9 cellular contexts compared by ENCODE assay signal in the genomic region with DNA sequence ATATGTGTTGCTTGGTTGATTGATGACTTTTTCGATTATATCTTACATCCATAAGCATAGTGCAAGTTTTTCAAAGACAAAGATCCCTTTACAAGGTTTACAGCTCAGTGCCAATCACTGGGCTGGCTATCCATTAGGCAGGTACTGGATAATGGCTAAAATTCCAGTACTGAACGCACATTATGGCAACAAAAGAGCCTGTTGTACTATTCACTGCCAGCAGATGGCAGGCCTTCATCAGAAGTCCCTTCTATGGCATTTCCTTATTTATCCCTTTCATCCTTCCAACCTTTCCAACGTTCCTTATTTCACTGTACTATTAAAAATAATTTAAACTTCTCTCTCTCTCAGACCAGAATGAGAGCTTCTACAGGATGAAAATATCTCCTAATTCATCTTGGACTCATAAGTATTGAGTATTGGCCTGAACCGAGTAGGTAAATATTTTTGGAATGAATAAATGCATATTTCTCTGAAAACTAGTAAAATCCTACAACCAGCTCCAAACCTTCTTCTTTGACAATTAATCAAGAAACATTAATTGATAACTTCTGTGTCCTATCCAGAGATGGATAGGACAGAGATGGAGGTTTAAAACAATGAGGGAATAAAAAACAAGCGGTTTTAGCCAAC. TPM values are rescaled to one million over a fixed set of nuclear protein-coding genes. Genes with fewer than 3 reads are reported as not detected.
A peak's percentile ranks its signal among the peaks of the same experiment; 100 is the strongest.
DNase-seq lines count a peak whose midpoint lies in the region; ATAC-seq, FAIRE-seq and TF ChIP-seq lines count a peak whose summit lies in the region.
"Had no signal": no experiment of that assay in that cellular context is flagged by ENCODE, and none has a peak within 500 bp of the region (broad histone marks: within the 10 kb centered on the region; RNA-seq: fewer than 3 reads in every experiment).

No MANE protein-coding gene starts in this region.

- H3K79me2 ChIP-seq in SK-N-SH (ENCODE audit: insufficient read depth) (no peaks in the 10 kb centered on the region), astrocyte (ENCODE audit: insufficient read depth, low read length) (no peaks in the 10 kb centered on the region), hepatocyte (no peaks in the 10 kb centered on the region), smooth muscle cell (ENCODE audit: low read depth) (no peaks in the 10 kb centered on the region)

- CTCF ChIA-PET in SK-N-SH (lab: Yijun Ruan, JAX) = interaction anchor here (0.6 to 5.5 kb wide), 46 partner anchors 9 to 458 kb away, joined by 3 to 91 read pairs (median 5); partner anchors contain the start of genes BRD8, KIF20A and NME5

- no peaks in the 10 kb centered on the region for H3K9me3 ChIP-seq in SK-N-SH
- no peaks in the 10 kb centered on the region for H3K9me3 ChIP-seq in astrocyte (ENCODE audit: insufficient read depth, low read depth, low read length)
- no peaks in the 10 kb centered on the region for H3K9me3 ChIP-seq in hepatocyte (ENCODE audit: low read depth)
- no peaks in the 10 kb centered on the region for H3K9me3 ChIP-seq in smooth muscle cell (replicated peaks; ENCODE audit: low read depth)

- peak overlapping the region; percentile 79 for H2AFZ ChIP-seq in SK-N-SH (ENCODE audit: low read depth)
- H2AFZ ChIP-seq in astrocyte (ENCODE audit: low read depth, low read length) = no peak overlapping the region
- no peak overlapping the region for H2AFZ ChIP-seq in hepatocyte
- peak overlapping the region; percentile 68 for H2AFZ ChIP-seq in smooth muscle cell (ENCODE audit: low read depth)

- H4K20me1 ChIP-seq in SK-N-SH (ENCODE audit: insufficient read depth) (no peaks in the 10 kb centered on the region), astrocyte (ENCODE audit: insufficient read depth, low read length) (no peaks in the 10 kb centered on the region), hepatocyte (ENCODE audit: insufficient read depth, poor library complexity, severe bottlenecking) (no peaks in the 10 kb centered on the region), smooth muscle cell (ENCODE audit: low read depth) (no peaks in the 10 kb centered on the region)

- no peak overlapping the region for H3K27ac Mint-ChIP-seq in astrocyte (ENCODE audit: unreplicated experiment)
- H3K27ac Mint-ChIP-seq: dendritic cell treated with granulocyte-macrophage colony-stimulating factor and Interleukin-4, amounts not matched to agents 40 ng/mL and 50 ng/mL, for 4 days had no signal

- no peak overlapping the region for H3K4me3 Mint-ChIP-seq in astrocyte (ENCODE audit: unreplicated experiment)
- H3K4me3 Mint-ChIP-seq: dendritic cell treated with granulocyte-macrophage colony-stimulating factor and Interleukin-4, amounts not matched to agents 40 ng/mL and 50 ng/mL, for 4 days had no signal

- H3K4me2 ChIP-seq in SK-N-SH (no peak overlapping the region), astrocyte (ENCODE audit: low read length) (no peak overlapping the region), hepatocyte (no peak overlapping the region), smooth muscle cell (no peak overlapping the region)

- no peak for TF ChIP-seq EP300 in SK-N-SH (IDR thresholded peaks at IDR 0.05; ENCODE audit: borderline replicate concordance in 1 of 2, low read depth in 1 of 2, low read length in 1 of 2)

- no peaks in the 10 kb centered on the region for H3K36me3 ChIP-seq in SK-N-SH (replicated peaks in 1 of 2; ENCODE audit: control insufficient read depth in 1 of 2, insufficient read depth in 2 of 2, low read length in 1 of 2)
- H3K36me3 ChIP-seq in astrocyte (ENCODE audit: insufficient read depth, low read length) = no peaks in the 10 kb centered on the region
- no peaks in the 10 kb centered on the region for H3K36me3 ChIP-seq in hepatocyte (replicated peaks; ENCODE audit: insufficient read depth, low read depth)
- no peaks in the 10 kb centered on the region for H3K36me3 ChIP-seq in smooth muscle cell (ENCODE audit: low read depth)

- no peaks in the 10 kb centered on the region for H3K36me3 Mint-ChIP-seq in astrocyte (ENCODE audit: low read depth, unreplicated experiment)

- TF ChIP-seq RAD21 in SK-N-SH (IDR thresholded peaks at IDR 0.05; ENCODE audit: low read length) = peak; percentile 90

- FAIRE-seq in astrocyte (lab: Jason Lieb, UNC) = no peak

- H3K4me1 ChIP-seq in SK-N-SH (ENCODE audit: control insufficient read depth in 1 of 2, insufficient read depth in 2 of 2, low read depth in 1 of 2, low read length in 1 of 2) (no peaks in the 10 kb centered on the region), astrocyte (ENCODE audit: insufficient read depth, low read length) (no peaks in the 10 kb centered on the region), hepatocyte (ENCODE audit: insufficient read depth) (no peaks in the 10 kb centered on the region), smooth muscle cell (ENCODE audit: low read depth) (peaks cover 11% of the 10 kb centered on the region)

- H3K9ac ChIP-seq in SK-N-SH = no peak overlapping the region
- H3K9ac ChIP-seq in astrocyte (ENCODE audit: low read length) = no peak overlapping the region
- no peak overlapping the region for H3K9ac ChIP-seq in smooth muscle cell (ENCODE audit: low read depth)

- H3K9me2 ChIP-seq in SK-N-SH = no peaks in the 10 kb centered on the region
- no peaks in the 10 kb centered on the region for H3K9me2 ChIP-seq in hepatocyte (replicated peaks; ENCODE audit: insufficient read depth)

- WGBS in SK-N-SH (ENCODE audit: low lambda C conversion rate) = 24% methylated on average over 5 of the region's 5 CpGs
- WGBS in hepatocyte (ENCODE audit: low lambda C conversion rate, missing lambda C conversion rate) = 30% methylated on average over 5 of the region's 5 CpGs
- WGBS in smooth muscle cell (ENCODE audit: low lambda C conversion rate) = 35% methylated on average over 5 of the region's 5 CpGs

- peak; percentile 77 for TF ChIP-seq CTCF in LNCaP clone FGC (IDR thresholded peaks at IDR 0.05; ENCODE audit: control insufficient read depth, extremely low read depth, insufficient read depth)
- peak; percentile 90 for TF ChIP-seq CTCF in SK-N-SH (IDR thresholded peaks at IDR 0.05)
- TF ChIP-seq CTCF in astrocyte (IDR thresholded peaks at IDR 0.05; ENCODE audit: insufficient read depth, low read depth, low read length) = peak; percentile 82
- peak; percentile 87 for TF ChIP-seq CTCF in hepatocyte (IDR thresholded peaks at IDR 0.05; ENCODE audit: poor library complexity)
- peak; percentile 84 for TF ChIP-seq CTCF in smooth muscle cell (IDR thresholded peaks at IDR 0.05; ENCODE audit: borderline replicate concordance, insufficient read depth, poor library complexity, severe bottlenecking)

- no peaks in the 10 kb centered on the region for H3K27me3 Mint-ChIP-seq in astrocyte (ENCODE audit: low read depth, unreplicated experiment)

- POLR2A ChIA-PET in SK-N-SH (lab: Yijun Ruan, JAX) = no interaction called here

- H3K4me1 Mint-ChIP-seq in astrocyte (ENCODE audit: low read depth, unreplicated experiment) = no peaks in the 10 kb centered on the region

- H3K4me3 ChIP-seq in LNCaP clone FGC (ENCODE audit: low read depth, low read length) = no peak overlapping the region
- H3K4me3 ChIP-seq in SK-N-SH (ENCODE audit: low read depth in 2 of 2, low read length in 1 of 2) = no peak overlapping the region; a peak in 1 of 4 replicates
- no peak overlapping the region for H3K4me3 ChIP-seq in astrocyte (ENCODE audit: insufficient read depth, low read depth, low read length)
- H3K4me3 ChIP-seq in hepatocyte = no peak overlapping the region
- no peak overlapping the region for H3K4me3 ChIP-seq in smooth muscle cell

- no peaks in the 10 kb centered on the region for H3F3A ChIP-seq in SK-N-SH (replicated peaks; ENCODE audit: insufficient read depth)
- H3F3A ChIP-seq in smooth muscle cell (ENCODE audit: low read depth) = no peaks in the 10 kb centered on the region

- H3K27me3 ChIP-seq in SK-N-SH (ENCODE audit: insufficient read depth) = no peaks in the 10 kb centered on the region; the same call in 1 of the 2 replicates
- no peaks in the 10 kb centered on the region for H3K27me3 ChIP-seq in astrocyte (ENCODE audit: insufficient read depth, low read length)
- no peaks in the 10 kb centered on the region for H3K27me3 ChIP-seq in hepatocyte
- H3K27me3 ChIP-seq in smooth muscle cell (ENCODE audit: low read depth) = no peaks in the 10 kb centered on the region

- ATAC-seq in HG03460 (IDR thresholded peaks at IDR 0.05; ENCODE audit: unreplicated experiment) = no peak

- no peak overlapping the region for H3K27ac ChIP-seq in SK-N-SH (ENCODE audit: low read depth in 2 of 2, low read length in 1 of 2)
- no peak overlapping the region for H3K27ac ChIP-seq in astrocyte (ENCODE audit: low read depth, low read length)
- H3K27ac ChIP-seq in hepatocyte = no peak overlapping the region
- H3K27ac ChIP-seq in smooth muscle cell (ENCODE audit: low read depth) = no peak overlapping the region

- H3K9me3 Mint-ChIP-seq in astrocyte (ENCODE audit: unreplicated experiment) = no peaks in the 10 kb centered on the region
- H3K9me3 Mint-ChIP-seq: dendritic cell treated with granulocyte-macrophage colony-stimulating factor and Interleukin-4, amounts not matched to agents 40 ng/mL and 50 ng/mL, for 4 days had no signal

- in situ Hi-C loops in G401 (cut with HindIII; ENCODE audit: low sequenced_read_pairs) = no loop called here

- peak; percentile 83 for DNase-seq in G401 (ENCODE audit: low spot score)
- DNase-seq in LNCaP clone FGC (ENCODE audit: low read depth) = peak; percentile 38
- peak; percentile 76 for DNase-seq in SK-N-SH
- DNase-seq in astrocyte (ENCODE audit: low read depth) = peak; percentile 23
- DNase-seq in hepatocyte (ENCODE audit: low spot score) = peak; percentile 82
- DNase-seq in smooth muscle cell (lab: John Stamatoyannopoulos, UW; ENCODE audit: unreplicated experiment) = no peak
- no peak for DNase-seq in cortex of kidney (lab: John Stamatoyannopoulos, UW)

TF ChIP-seq in SK-N-SH, 30 proteins besides CTCF, POLR2A, EP300 and RAD21 (continues in another document):
- no peak for TF ChIP-seq JUND (IDR thresholded peaks at IDR 0.05)

RNA-seq across cellular contexts. Expression of gene WNT8A, which starts 6.7 kb away (rescaled TPM):
- total RNA-seq in G401 (2014; rRNA removed; shearing (Covaris generic)) = not detected in 2 replicates
- polyA plus RNA-seq in SK-N-SH (2012; rRNA removed) (not detected in 2 replicates), hepatocyte (not detected in 2 replicates), smooth muscle cell (not detected in 2 replicates)
- not detected in 2 replicates for polyA plus RNA-seq in SK-N-SH (2012; cell fraction: cytosol; rRNA removed)
- not detected in 2 replicates for polyA plus RNA-seq in SK-N-SH (2012; cell fraction: nucleus; rRNA removed)
- total RNA-seq in astrocyte (not detected in 2 replicates), hepatocyte (not detected in 2 replicates), smooth muscle cell (not detected in 2 replicates)

RNA-seq across cellular contexts. Expression of gene FAM13B, which starts 44.3 kb away (rescaled TPM):
- total RNA-seq in G401 (2014; rRNA removed; shearing (Covaris generic)) = 10.9 and 11.4 TPM in 2 replicates
- 13.0 and 18.2 TPM in 2 replicates for polyA plus RNA-seq in SK-N-SH (2012; rRNA removed)
- 18.1 and 22.2 TPM in 2 replicates for polyA plus RNA-seq in SK-N-SH (2012; cell fraction: cytosol; rRNA removed)
- 19.0 and 30.7 TPM in 2 replicates for polyA plus RNA-seq in SK-N-SH (2012; cell fraction: nucleus; rRNA removed)
- 25.3 and 32.0 TPM in 2 replicates for total RNA-seq in astrocyte
- 19.6 and 22.7 TPM in 2 replicates for total RNA-seq in hepatocyte
- 8.1 and 9.4 TPM in 2 replicates for polyA plus RNA-seq in hepatocyte
- total RNA-seq in smooth muscle cell = 15.1 and 22.9 TPM in 2 replicates
- polyA plus RNA-seq in smooth muscle cell = 3.8 and 10.9 TPM in 2 replicates

Comparison
In these comparisons a context has a peak if more than half of its experiments do, and no peak if none do; other contexts are left out.
1. DNase-seq: peak in G401 (single experiment), LNCaP clone FGC (single experiment), SK-N-SH (single experiment), astrocyte (single experiment) and hepatocyte (single experiment); none in smooth muscle cell (single experiment) and cortex of kidney (single experiment).
2. H2AFZ ChIP-seq: peak in SK-N-SH (single experiment) and smooth muscle cell (single experiment); none in astrocyte (single experiment) and hepatocyte (single experiment).
3. Peak in every context shown above with its lines, with median percentiles within 50 percentile points of each other: CTCF ChIP-seq.